ENCODE assay signal across 7 cellular contexts in genomic region chr18:57922885-57923284, GRCh38.
"Had no signal": no experiment of that assay in that cellular context is flagged by ENCODE, and none has a peak within 500 bp of the region (broad histone marks: within the 10 kb centered on the region; RNA-seq: fewer than 3 reads in every experiment).

No MANE protein-coding gene starts in this region.

- H3K4me1 Mint-ChIP-seq: GM23338, H9, IgD-negative memory B cell had no signal

- H3K27ac Mint-ChIP-seq: GM23338, H9, IgD-negative memory B cell had no signal

- H3K27ac ChIP-seq: HL-60 had no signal

- H3K36me3 Mint-ChIP-seq: IgD-negative memory B cell had no signal

- H3K4me3 Mint-ChIP-seq: GM23338, H9 had no signal

- H3K9me3 Mint-ChIP-seq: GM23338, H9 had no signal

- H3K4me2 ChIP-seq: GM23338 had no signal

- ATAC-seq: GM23338, HepG2 had no signal

- H3K4me3 ChIP-seq: GM23338 had no signal

- DNase-seq: H9, HCEC 1CT, KBM-7 had no signal

- H2AFZ ChIP-seq: GM23338 had no signal
